In the genomic region with DNA sequence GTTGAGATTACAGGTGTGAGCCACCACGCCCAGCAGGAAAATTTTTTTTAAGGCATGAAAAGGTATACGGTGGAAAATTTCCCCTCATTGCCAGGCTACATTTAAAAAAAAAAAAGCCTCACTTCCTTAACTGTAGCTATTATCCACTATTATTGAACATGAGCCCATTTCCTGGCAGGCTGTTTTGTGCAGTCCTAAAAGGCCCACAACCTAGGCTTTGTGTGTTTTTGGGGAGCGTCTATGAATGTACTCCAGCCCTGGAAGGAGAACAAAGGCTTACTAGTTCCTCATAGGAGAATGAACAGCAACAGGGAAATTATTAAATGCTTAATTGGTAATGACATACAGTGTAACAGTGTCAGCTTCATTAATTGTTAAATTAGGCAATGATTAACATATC, we compare ENCODE assay signal across 23 cellular contexts.
A peak's percentile ranks its signal among the peaks of the same experiment; 100 is the strongest.
DNase-seq lines count a peak whose midpoint lies in the region; ATAC-seq and TF ChIP-seq lines count a peak whose summit lies in the region.
"Had no signal": no experiment of that assay in that cellular context is flagged by ENCODE, and none has a peak within 500 bp of the region (broad histone marks: within the 10 kb centered on the region; RNA-seq: fewer than 3 reads in every experiment).

No MANE protein-coding gene starts in this region.

- H3K27me3 Mint-ChIP-seq in activated naive CD8-positive, alpha-beta T cell treated with anti-CD3 and anti-CD28 coated beads, Interleukin-2, amount 50 U/mL, for 24 hours, result no peaks in the 10 kb centered on the region
- H3K27me3 Mint-ChIP-seq: activated B cell treated with CpG ODN at 0.5 μM for 24 hours; activated CD4-positive, alpha-beta memory T cell treated with anti-CD3 and anti-CD28 coated beads, Interleukin-2, amount 10 ng/mL, durations not matched to agents 7 days and 5 days had no signal

- H3K27me3 ChIP-seq in heart right ventricle (no peaks in the 10 kb centered on the region), ascending aorta (no peaks in the 10 kb centered on the region)

- no peaks in the 10 kb centered on the region for H3K36me3 Mint-ChIP-seq in activated naive CD8-positive, alpha-beta T cell treated with anti-CD3 and anti-CD28 coated beads, Interleukin-2, amount 50 U/mL, for 24 hours (ENCODE audit: low read depth)
- H3K36me3 Mint-ChIP-seq: CD14-positive monocyte had no signal

- in situ Hi-C loops in GM13976 (cut with MboI; ENCODE audit: low sequenced_read_pairs, unreplicated experiment), result loop anchor here (10.0 kb wide), 2 partner anchors 72 to 242 kb away; no protein-coding TSS in a partner anchor

- no peak overlapping the region for H3K27ac Mint-ChIP-seq in activated naive CD8-positive, alpha-beta T cell treated with anti-CD3 and anti-CD28 coated beads, Interleukin-2, amount 50 U/mL, for 24 hours
- H3K27ac Mint-ChIP-seq: activated B cell treated with CpG ODN at 0.5 μM for 24 hours; activated CD4-positive, alpha-beta memory T cell treated with anti-CD3 and anti-CD28 coated beads, Interleukin-2, amount 10 ng/mL, durations not matched to agents 7 days and 5 days; brain; CD14-positive monocyte had no signal

- H3K36me3 ChIP-seq in heart right ventricle (peaks cover 0 to 56% (median 32%) of the 10 kb centered on the region in 9 donors), ascending aorta (no peaks in the 10 kb centered on the region)

- H3K27ac ChIP-seq in heart right ventricle (peak overlapping the region in 9 of 10 donors; percentile 5 to 77 (median 40)), ascending aorta (no peak overlapping the region)
- H3K27ac ChIP-seq: HL-60, lower lobe of right lung, PC-9 had no signal

- intact Hi-C loops in heart right ventricle (cut with DNase I), result loop anchor here in 7 of 10 donors (1.0 to 10.0 kb wide), 5 partner anchors 75 to 242 kb away; no protein-coding TSS in a partner anchor
- intact Hi-C loops in Right ventricle myocardium inferior (cut with DNase I), result loop anchor here (5.0 kb wide), 1 partner anchor 75 kb away; no protein-coding TSS in a partner anchor
- intact Hi-C loops in ascending aorta (cut with DNase I), result no loop called here

- WGBS in heart right ventricle, 2 donors, result 64 to 68% methylated on average over 3 of the region's 3 CpGs

- peak overlapping the region; percentile 57 for H3K4me3 Mint-ChIP-seq in activated naive CD8-positive, alpha-beta T cell treated with anti-CD3 and anti-CD28 coated beads, Interleukin-2, amount 50 U/mL, for 24 hours
- H3K4me3 Mint-ChIP-seq: activated CD4-positive, alpha-beta memory T cell treated with anti-CD3 and anti-CD28 coated beads, Interleukin-2, amount 10 ng/mL, durations not matched to agents 7 days and 5 days; brain had no signal

- DNase-seq in heart right ventricle (no peak), Right ventricle myocardium inferior (ENCODE audit: missing footprints) (no peak), mucosa of gallbladder (ENCODE audit: low spot score) (peak; percentile 54), NCI-H2227 treated with DMSO at 0.1 percent for 48 hours (lab: John Stamatoyannopoulos, UW) (no peak), GM13976 (ENCODE audit: low spot score) (no peak), ascending aorta (ENCODE audit: low spot score in 2 of 2) (no peak)
- no peak for DNase-seq in activated naive CD8-positive, alpha-beta T cell treated with anti-CD3 and anti-CD28 coated beads, Interleukin-2, amount 50 U/mL, for 24 hours
- DNase-seq: activated B cell treated with CpG ODN at 0.5 μM for 24 hours; activated CD4-positive, alpha-beta memory T cell treated with anti-CD3 and anti-CD28 coated beads, Interleukin-2, amount 10 ng/mL, durations not matched to agents 7 days and 5 days; EL; HCEC 1CT; NCI-H1694 treated with DMSO at 0.1 percent for 48 hours; NCI-H2171; NCI-H524; occipital lobe; PC-9; SIG-M5; SW 1271 had no signal

- H3K9me3 ChIP-seq in heart right ventricle (no peaks in the 10 kb centered on the region), ascending aorta (no peaks in the 10 kb centered on the region)
- H3K9me3 ChIP-seq: lower lobe of right lung had no signal

- ATAC-seq in heart right ventricle (no peak), Right ventricle myocardium inferior (no peak)
- no peak for ATAC-seq in activated naive CD8-positive, alpha-beta T cell treated with anti-CD3 and anti-CD28 coated beads, Interleukin-2, amount 50 U/mL, for 24 hours
- ATAC-seq: lower lobe of right lung had no signal

- H3K4me1 ChIP-seq in heart right ventricle (peaks cover 5 to 89% (median 55%) of the 10 kb centered on the region in 9 donors), ascending aorta (peaks cover 0 to 2% of the 10 kb centered on the region in 2 donors)

- H3K4me1 Mint-ChIP-seq in activated naive CD8-positive, alpha-beta T cell treated with anti-CD3 and anti-CD28 coated beads, Interleukin-2, amount 50 U/mL, for 24 hours, result peaks cover 61% of the 10 kb centered on the region

- H3K4me3 ChIP-seq in heart right ventricle, result no peak overlapping the region
- H3K4me3 ChIP-seq in ascending aorta, result no peak overlapping the region
- H3K4me3 ChIP-seq: lower lobe of right lung, PC-9, smooth muscle cell had no signal

- no peaks in the 10 kb centered on the region for H3K9me3 Mint-ChIP-seq in activated naive CD8-positive, alpha-beta T cell treated with anti-CD3 and anti-CD28 coated beads, Interleukin-2, amount 50 U/mL, for 24 hours
- H3K9me3 Mint-ChIP-seq: activated B cell treated with CpG ODN at 0.5 μM for 24 hours; activated CD4-positive, alpha-beta memory T cell treated with anti-CD3 and anti-CD28 coated beads, Interleukin-2, amount 10 ng/mL, durations not matched to agents 7 days and 5 days; brain; CD14-positive monocyte had no signal

- TF ChIP-seq CTCF in heart right ventricle (IDR thresholded peaks at IDR 0.05), result no peak
- no peak for TF ChIP-seq CTCF in GM13976 (IDR thresholded peaks at IDR 0.05; ENCODE audit: borderline replicate concordance, control extremely low read depth, extremely low read depth, insufficient read depth, missing control alignments)
- TF ChIP-seq CTCF in ascending aorta (IDR thresholded peaks at IDR 0.05), result no peak

Comparison
In these comparisons a context has a peak if more than half of its experiments do, and no peak if none do; other contexts are left out.
1. H3K27ac ChIP-seq: peak in heart right ventricle (9 of 10); none in ascending aorta (0 of 2).